In the genomic region with DNA sequence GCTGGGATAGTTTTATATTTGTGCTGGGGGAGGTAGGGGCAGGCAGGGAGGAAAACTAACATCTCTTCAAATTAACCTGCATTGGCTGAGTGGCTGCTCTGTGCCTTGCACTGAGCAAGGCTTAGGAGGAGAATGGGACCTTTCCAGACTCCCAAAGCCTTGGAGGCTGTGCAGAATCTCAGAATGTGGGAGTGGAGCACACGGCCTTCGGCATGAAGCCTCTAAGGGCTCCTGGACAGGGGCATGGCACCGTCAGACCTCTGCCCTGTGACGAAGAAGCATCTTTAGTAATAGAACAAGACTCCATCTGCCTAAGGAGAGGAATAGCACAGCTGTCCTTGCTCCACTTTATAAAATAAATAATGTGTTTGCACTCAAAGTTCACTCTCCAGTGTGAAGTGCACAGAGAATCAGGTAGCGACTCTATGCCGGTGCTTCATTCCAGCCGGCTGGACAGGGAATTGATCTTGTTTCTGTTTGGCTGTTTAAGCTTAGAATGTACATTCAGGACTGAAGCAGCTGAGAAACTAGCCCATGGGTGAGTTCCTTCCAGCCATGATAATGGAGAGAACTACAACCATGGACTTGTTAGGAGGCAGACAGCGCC, we compare ENCODE assay signal across 1 cellular context.
TF ChIP-seq lines count a peak whose summit lies in the region.

No MANE protein-coding gene starts in this region.

TF ChIP-seq in GM23338, 12 proteins besides CTCF, POLR2A, EP300 and RAD21:
- TF ChIP-seq, protein P1, sequence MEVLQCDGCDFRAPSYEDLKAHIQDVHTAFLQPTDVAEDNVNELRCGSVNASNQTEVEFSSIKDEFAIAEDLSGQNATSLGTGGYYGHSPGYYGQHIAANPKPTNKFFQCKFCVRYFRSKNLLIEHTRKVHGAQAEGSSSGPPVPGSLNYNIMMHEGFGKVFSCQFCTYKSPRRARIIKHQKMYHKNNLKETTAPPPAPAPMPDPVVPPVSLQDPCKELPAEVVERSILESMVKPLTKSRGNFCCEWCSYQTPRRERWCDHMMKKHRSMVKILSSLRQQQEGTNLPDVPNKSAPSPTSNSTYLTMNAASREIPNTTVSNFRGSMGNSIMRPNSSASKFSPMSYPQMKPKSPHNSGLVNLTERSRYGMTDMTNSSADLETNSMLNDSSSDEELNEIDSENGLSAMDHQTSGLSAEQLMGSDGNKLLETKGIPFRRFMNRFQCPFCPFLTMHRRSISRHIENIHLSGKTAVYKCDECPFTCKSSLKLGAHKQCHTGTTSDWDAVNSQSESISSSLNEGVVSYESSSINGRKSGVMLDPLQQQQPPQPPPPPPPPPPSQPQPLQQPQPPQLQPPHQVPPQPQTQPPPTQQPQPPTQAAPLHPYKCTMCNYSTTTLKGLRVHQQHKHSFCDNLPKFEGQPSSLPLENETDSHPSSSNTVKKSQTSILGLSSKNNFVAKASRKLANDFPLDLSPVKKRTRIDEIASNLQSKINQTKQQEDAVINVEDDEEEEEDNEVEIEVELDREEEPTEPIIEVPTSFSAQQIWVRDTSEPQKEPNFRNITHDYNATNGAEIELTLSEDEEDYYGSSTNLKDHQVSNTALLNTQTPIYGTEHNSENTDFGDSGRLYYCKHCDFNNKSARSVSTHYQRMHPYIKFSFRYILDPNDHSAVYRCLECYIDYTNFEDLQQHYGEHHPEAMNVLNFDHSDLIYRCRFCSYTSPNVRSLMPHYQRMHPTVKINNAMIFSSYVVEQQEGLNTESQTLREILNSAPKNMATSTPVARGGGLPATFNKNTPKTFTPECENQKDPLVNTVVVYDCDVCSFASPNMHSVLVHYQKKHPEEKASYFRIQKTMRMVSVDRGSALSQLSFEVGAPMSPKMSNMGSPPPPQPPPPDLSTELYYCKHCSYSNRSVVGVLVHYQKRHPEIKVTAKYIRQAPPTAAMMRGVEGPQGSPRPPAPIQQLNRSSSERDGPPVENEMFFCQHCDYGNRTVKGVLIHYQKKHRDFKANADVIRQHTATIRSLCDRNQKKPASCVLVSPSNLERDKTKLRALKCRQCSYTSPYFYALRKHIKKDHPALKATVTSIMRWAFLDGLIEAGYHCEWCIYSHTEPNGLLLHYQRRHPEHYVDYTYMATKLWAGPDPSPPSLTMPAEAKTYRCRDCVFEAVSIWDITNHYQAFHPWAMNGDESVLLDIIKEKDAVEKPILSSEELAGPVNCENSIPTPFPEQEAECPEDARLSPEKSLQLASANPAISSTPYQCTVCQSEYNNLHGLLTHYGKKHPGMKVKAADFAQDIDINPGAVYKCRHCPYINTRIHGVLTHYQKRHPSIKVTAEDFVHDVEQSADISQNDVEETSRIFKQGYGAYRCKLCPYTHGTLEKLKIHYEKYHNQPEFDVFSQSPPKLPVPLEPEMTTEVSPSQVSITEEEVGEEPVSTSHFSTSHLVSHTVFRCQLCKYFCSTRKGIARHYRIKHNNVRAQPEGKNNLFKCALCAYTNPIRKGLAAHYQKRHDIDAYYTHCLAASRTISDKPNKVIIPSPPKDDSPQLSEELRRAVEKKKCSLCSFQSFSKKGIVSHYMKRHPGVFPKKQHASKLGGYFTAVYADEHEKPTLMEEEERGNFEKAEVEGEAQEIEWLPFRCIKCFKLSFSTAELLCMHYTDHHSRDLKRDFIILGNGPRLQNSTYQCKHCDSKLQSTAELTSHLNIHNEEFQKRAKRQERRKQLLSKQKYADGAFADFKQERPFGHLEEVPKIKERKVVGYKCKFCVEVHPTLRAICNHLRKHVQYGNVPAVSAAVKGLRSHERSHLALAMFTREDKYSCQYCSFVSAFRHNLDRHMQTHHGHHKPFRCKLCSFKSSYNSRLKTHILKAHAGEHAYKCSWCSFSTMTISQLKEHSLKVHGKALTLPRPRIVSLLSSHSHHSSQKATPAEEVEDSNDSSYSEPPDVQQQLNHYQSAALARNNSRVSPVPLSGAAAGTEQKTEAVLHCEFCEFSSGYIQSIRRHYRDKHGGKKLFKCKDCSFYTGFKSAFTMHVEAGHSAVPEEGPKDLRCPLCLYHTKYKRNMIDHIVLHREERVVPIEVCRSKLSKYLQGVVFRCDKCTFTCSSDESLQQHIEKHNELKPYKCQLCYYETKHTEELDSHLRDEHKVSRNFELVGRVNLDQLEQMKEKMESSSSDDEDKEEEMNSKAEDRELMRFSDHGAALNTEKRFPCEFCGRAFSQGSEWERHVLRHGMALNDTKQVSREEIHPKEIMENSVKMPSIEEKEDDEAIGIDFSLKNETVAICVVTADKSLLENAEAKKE (CRISPR knock-in tag; IDR thresholded peaks at IDR 0.05): no peak
- TF ChIP-seq EZH2 (IDR thresholded peaks at IDR 0.05; ENCODE audit: low read depth, unreplicated experiment) (no peak), EZH2phosphoT487 (IDR thresholded peaks at IDR 0.05; ENCODE audit: unreplicated experiment) (no peak), CREB1 (CRISPR knock-in tag; IDR thresholded peaks at IDR 0.05; ENCODE audit: low read depth) (no peak), ZNF331 (CRISPR knock-in tag; IDR thresholded peaks at IDR 0.05; ENCODE audit: low read depth) (no peak), STAT1 (IDR thresholded peaks at IDR 0.05; ENCODE audit: unreplicated experiment) (no peak), NANOG (IDR thresholded peaks at IDR 0.05; ENCODE audit: borderline replicate concordance) (no peak), ZNF114 (CRISPR knock-in tag; IDR thresholded peaks at IDR 0.05) (no peak), REST (IDR thresholded peaks at IDR 0.05; ENCODE audit: unreplicated experiment) (no peak)
